Comparison of ENCODE assay signal across 1 cellular context in genomic region chr15:99452728-99453643, GRCh38.
TF ChIP-seq lines count a peak whose summit lies in the region.

No MANE protein-coding gene starts in this region.

TF ChIP-seq in HepG2, 621 proteins besides CTCF, POLR2A, EP300 and RAD21 (continued from another document):
- TF ChIP-seq E2F1 (CRISPR knock-in tag; IDR thresholded peaks at IDR 0.05) (no peak), ZNF768 (CRISPR knock-in tag; IDR thresholded peaks at IDR 0.05) (no peak), ZNF431 (CRISPR knock-in tag; IDR thresholded peaks at IDR 0.05; ENCODE audit: borderline replicate concordance, low read depth) (no peak), HDAC2 (CRISPR knock-in tag; IDR thresholded peaks at IDR 0.05) (no peak), NR2F1 (CRISPR knock-in tag; IDR thresholded peaks at IDR 0.05) (no peak), ARNT2 (CRISPR knock-in tag; IDR thresholded peaks at IDR 0.05; ENCODE audit: low read depth) (no peak), NKX3-1 (CRISPR knock-in tag; IDR thresholded peaks at IDR 0.05) (no peak), CC2D1A (CRISPR knock-in tag; IDR thresholded peaks at IDR 0.05) (no peak), FOSL2 (CRISPR knock-in tag; IDR thresholded peaks at IDR 0.05) (no peak), CAMTA2 (CRISPR knock-in tag; IDR thresholded peaks at IDR 0.05; ENCODE audit: borderline replicate concordance) (no peak), MEIS1 (CRISPR knock-in tag; IDR thresholded peaks at IDR 0.05; ENCODE audit: borderline replicate concordance) (no peak), ZNF496 (CRISPR knock-in tag; IDR thresholded peaks at IDR 0.05; ENCODE audit: insufficient replicate concordance) (no peak), CHD4 (IDR thresholded peaks at IDR 0.05; ENCODE audit: borderline replicate concordance, low read length) (no peak), CENPBD1 (CRISPR knock-in tag; IDR thresholded peaks at IDR 0.05; ENCODE audit: borderline replicate concordance, low read depth) (no peak), ZNF674 (CRISPR knock-in tag; IDR thresholded peaks at IDR 0.05; ENCODE audit: low read depth) (no peak), ZNF292 (CRISPR knock-in tag; IDR thresholded peaks at IDR 0.05; ENCODE audit: borderline replicate concordance, low read depth) (0 out of 2 replicates have a peak, but pooled peaks have one; percentile 54), ZFAT (CRISPR knock-in tag; conservative IDR thresholded peaks at IDR 0.05) (no peak), ZNF160 (CRISPR knock-in tag; IDR thresholded peaks at IDR 0.05) (no peak), SPEN (CRISPR knock-in tag; IDR thresholded peaks at IDR 0.05; ENCODE audit: low read depth) (no peak), ZNF704 (CRISPR knock-in tag; IDR thresholded peaks at IDR 0.05; ENCODE audit: borderline replicate concordance) (no peak), MAZ (IDR thresholded peaks at IDR 0.05; ENCODE audit: borderline replicate concordance, low read depth, low read length) (no peak), MAZ (CRISPR knock-in tag; IDR thresholded peaks at IDR 0.05; ENCODE audit: low read depth) (no peak), ZNF432 (CRISPR knock-in tag; IDR thresholded peaks at IDR 0.05; ENCODE audit: borderline replicate concordance) (no peak), TAF15 (IDR thresholded peaks at IDR 0.05; ENCODE audit: low read depth, low read length, poor library complexity, severe bottlenecking) (no peak), ZNF816 (CRISPR knock-in tag; IDR thresholded peaks at IDR 0.05; ENCODE audit: borderline replicate concordance) (no peak), ZNF225 (CRISPR knock-in tag; IDR thresholded peaks at IDR 0.05) (no peak), ZNF513 (CRISPR knock-in tag; conservative IDR thresholded peaks at IDR 0.05) (no peak), ZFP1 (CRISPR knock-in tag; IDR thresholded peaks at IDR 0.05) (no peak), TRIM22 (IDR thresholded peaks at IDR 0.05) (no peak), ZNF598 (CRISPR knock-in tag; IDR thresholded peaks at IDR 0.05; ENCODE audit: borderline replicate concordance) (no peak), GLMP (CRISPR knock-in tag; IDR thresholded peaks at IDR 0.05; ENCODE audit: borderline replicate concordance) (no peak), MATR3 (CRISPR knock-in tag; IDR thresholded peaks at IDR 0.05) (no peak), HNF1A (IDR thresholded peaks at IDR 0.05; ENCODE audit: low read depth) (no peak), HNF1A (CRISPR knock-in tag; IDR thresholded peaks at IDR 0.05; ENCODE audit: borderline replicate concordance) (no peak), MTERF4 (CRISPR knock-in tag; IDR thresholded peaks at IDR 0.05) (0 out of 2 replicates have a peak, but pooled peaks have one; percentile 37), BCL3 (CRISPR knock-in tag; IDR thresholded peaks at IDR 0.05) (peak; percentile 37; the same call in 1 of the 2 replicates), LCORL (IDR thresholded peaks at IDR 0.05) (no peak), LCORL (CRISPR knock-in tag; IDR thresholded peaks at IDR 0.05) (no peak), CEBPB (IDR thresholded peaks at IDR 0.05; ENCODE audit: borderline replicate concordance, low read depth, low read length) (no peak), POGZ (CRISPR knock-in tag; IDR thresholded peaks at IDR 0.05) (0 out of 2 replicates have a peak, but pooled peaks have one; percentile 11), SRSF4 (IDR thresholded peaks at IDR 0.05; ENCODE audit: low read depth, low read length, poor library complexity, severe bottlenecking) (no peak), THAP8 (CRISPR knock-in tag; IDR thresholded peaks at IDR 0.05; ENCODE audit: borderline replicate concordance) (no peak), ZNF547 (CRISPR knock-in tag; IDR thresholded peaks at IDR 0.05) (0 out of 2 replicates have a peak, but pooled peaks have one; percentile 30), JUNB (CRISPR knock-in tag; IDR thresholded peaks at IDR 0.05; ENCODE audit: borderline replicate concordance) (no peak), SRY (CRISPR knock-in tag; IDR thresholded peaks at IDR 0.05) (no peak)
